ENCODE assay signal across 9 cellular contexts in genomic region chr7:98870807-98871491, GRCh38. TPM values are rescaled to one million over a fixed set of nuclear protein-coding genes. Genes with fewer than 3 reads are reported as not detected.
A peak's percentile ranks its signal among the peaks of the same experiment; 100 is the strongest.
DNase-seq lines count a peak whose midpoint lies in the region; ATAC-seq and TF ChIP-seq lines count a peak whose summit lies in the region.
"Had no signal": no experiment of that assay in that cellular context is flagged by ENCODE, and none has a peak within 500 bp of the region (broad histone marks: within the 10 kb centered on the region; RNA-seq: fewer than 3 reads in every experiment).

No MANE protein-coding gene starts in this region.

- no peak overlapping the region for H3K27ac Mint-ChIP-seq in activated T-cell treated with anti-CD3 and anti-CD28 coated beads, Interleukin-2, amount 50 U/mL, for 24 hours
- no peak overlapping the region for H3K27ac Mint-ChIP-seq in stimulated activated naive CD8-positive, alpha-beta T cell treated with anti-CD3 and anti-CD28 coated beads, Interleukin-15, amount 100 ng/mL, for 72 hours

- H3K4me1 Mint-ChIP-seq in activated T-cell treated with anti-CD3 and anti-CD28 coated beads, Interleukin-2, amount 50 U/mL, for 24 hours (ENCODE audit: low read depth): peaks cover 4% of the 10 kb centered on the region
- H3K4me1 Mint-ChIP-seq in stimulated activated naive CD8-positive, alpha-beta T cell treated with anti-CD3 and anti-CD28 coated beads, Interleukin-15, amount 100 ng/mL, for 72 hours: peaks cover 16% of the 10 kb centered on the region

- H3K4me1 ChIP-seq in hepatocyte (ENCODE audit: insufficient read depth): no peaks in the 10 kb centered on the region

- peak overlapping the region; percentile 72 for H3K4me3 Mint-ChIP-seq in activated T-cell treated with anti-CD3 and anti-CD28 coated beads, Interleukin-2, amount 50 U/mL, for 24 hours
- peak overlapping the region; percentile 78 to 81 for H3K4me3 Mint-ChIP-seq in stimulated activated naive CD8-positive, alpha-beta T cell treated with anti-CD3 and anti-CD28 coated beads, Interleukin-15, amount 100 ng/mL, for 72 hours

- no peaks in the 10 kb centered on the region for H3K27me3 ChIP-seq in WERI-Rb-1 (ENCODE audit: insufficient read depth, low read depth, severe bottlenecking)
- H3K27me3 ChIP-seq in hepatocyte: peaks cover 37% of the 10 kb centered on the region

- H3K36me3 ChIP-seq in WERI-Rb-1: no peaks in the 10 kb centered on the region
- no peaks in the 10 kb centered on the region for H3K36me3 ChIP-seq in hepatocyte (replicated peaks; ENCODE audit: insufficient read depth, low read depth)
- H3K36me3 ChIP-seq: stomach had no signal

- H3K4me2 ChIP-seq in hepatocyte: peak overlapping the region; percentile 90

- no peaks in the 10 kb centered on the region for H3K9me3 Mint-ChIP-seq in activated T-cell treated with anti-CD3 and anti-CD28 coated beads, Interleukin-2, amount 50 U/mL, for 24 hours
- H3K9me3 Mint-ChIP-seq in stimulated activated naive CD8-positive, alpha-beta T cell treated with anti-CD3 and anti-CD28 coated beads, Interleukin-15, amount 100 ng/mL, for 72 hours: no peaks in the 10 kb centered on the region

- peaks cover 41% of the 10 kb centered on the region for H3K27me3 Mint-ChIP-seq in activated T-cell treated with anti-CD3 and anti-CD28 coated beads, Interleukin-2, amount 50 U/mL, for 24 hours
- peaks cover 64% of the 10 kb centered on the region for H3K27me3 Mint-ChIP-seq in stimulated activated naive CD8-positive, alpha-beta T cell treated with anti-CD3 and anti-CD28 coated beads, Interleukin-15, amount 100 ng/mL, for 72 hours

- H3K9me3 ChIP-seq in WERI-Rb-1 (ENCODE audit: severe bottlenecking): no peaks in the 10 kb centered on the region
- no peaks in the 10 kb centered on the region for H3K9me3 ChIP-seq in hepatocyte (ENCODE audit: low read depth)
- H3K9me3 ChIP-seq: stomach had no signal

- no peaks in the 10 kb centered on the region for H3K36me3 Mint-ChIP-seq in activated T-cell treated with anti-CD3 and anti-CD28 coated beads, Interleukin-2, amount 50 U/mL, for 24 hours (ENCODE audit: low read depth)

- no peak overlapping the region for H3K27ac ChIP-seq in WERI-Rb-1
- no peak overlapping the region for H3K27ac ChIP-seq in hepatocyte
- H3K27ac ChIP-seq: stomach had no signal

- H2AFZ ChIP-seq in hepatocyte: no peak overlapping the region

- H3K4me3 ChIP-seq in WERI-Rb-1 (ENCODE audit: low read depth, low read length) (no peak overlapping the region), hepatocyte (no peak overlapping the region)

- H3K9me2 ChIP-seq in hepatocyte (replicated peaks; ENCODE audit: insufficient read depth): no peaks in the 10 kb centered on the region

- H3K79me2 ChIP-seq in hepatocyte: no peaks in the 10 kb centered on the region

- TF ChIP-seq CTCF in WERI-Rb-1 (IDR thresholded peaks at IDR 0.05; ENCODE audit: low read depth, low read length) (peak; percentile 32; the same call in 1 of the 2 replicates), hepatocyte (IDR thresholded peaks at IDR 0.05; ENCODE audit: poor library complexity) (no peak)

- DNase-seq in activated T-cell treated with anti-CD3 and anti-CD28 coated beads, Interleukin-2, amount 50 U/mL, for 24 hours: peak; percentile 26
- DNase-seq in activated T-cell treated with anti-CD3 and anti-CD28 coated beads, Interleukin-2, amount 50 U/mL, for 48 hours: no peak
- DNase-seq in WERI-Rb-1 (peak; percentile 69), hepatocyte (ENCODE audit: low spot score) (no peak), hippocampal formation (lab: John Stamatoyannopoulos, UW) (no peak), COLO829 (ENCODE audit: low spot score) (no peak)
- no peak for DNase-seq in stimulated activated naive CD8-positive, alpha-beta T cell treated with anti-CD3 and anti-CD28 coated beads, Interleukin-15, amount 100 ng/mL, for 72 hours
- DNase-seq: stomach had no signal

- no peak for ATAC-seq in stimulated activated naive CD8-positive, alpha-beta T cell treated with anti-CD3 and anti-CD28 coated beads, Interleukin-15, amount 100 ng/mL, for 72 hours
- no peak for ATAC-seq in GM21717 (IDR thresholded peaks at IDR 0.05; ENCODE audit: unreplicated experiment)

- WGBS in hepatocyte (ENCODE audit: low lambda C conversion rate, missing lambda C conversion rate): 80% methylated on average over 13 of the region's 17 CpGs

- H4K20me1 ChIP-seq in hepatocyte (ENCODE audit: insufficient read depth, poor library complexity, severe bottlenecking): no peaks in the 10 kb centered on the region

RNA-seq across cellular contexts. Expression of gene TMEM130, which starts 1.1 kb away (rescaled TPM):
- 0.90 and 1.4 TPM in 2 replicates for total RNA-seq in hepatocyte
- polyA plus RNA-seq in hepatocyte: 0.33 and 3.3 TPM in 2 replicates

RNA-seq across cellular contexts. Expression of gene TRRAP, which starts 7.4 kb away (rescaled TPM):
- 19.9 and 25.1 TPM in 2 replicates for total RNA-seq in hepatocyte
- polyA plus RNA-seq in hepatocyte: 6.1 and 6.6 TPM in 2 replicates

Comparison
In these comparisons a context has a peak if more than half of its experiments do, and no peak if none do; other contexts are left out.
1. DNase-seq: peak in activated T-cell treated with anti-CD3 and anti-CD28 coated beads, Interleukin-2, amount 50 U/mL, for 24 hours (single experiment) and WERI-Rb-1 (single experiment); none in activated T-cell treated with anti-CD3 and anti-CD28 coated beads, Interleukin-2, amount 50 U/mL, for 48 hours (0 of 2), hepatocyte (single experiment), stimulated activated naive CD8-positive, alpha-beta T cell treated with anti-CD3 and anti-CD28 coated beads, Interleukin-15, amount 100 ng/mL, for 72 hours (0 of 2), hippocampal formation (0 of 2) and COLO829 (single experiment).